Comparison of ENCODE assay signal across 22 cellular contexts in the genomic region with DNA sequence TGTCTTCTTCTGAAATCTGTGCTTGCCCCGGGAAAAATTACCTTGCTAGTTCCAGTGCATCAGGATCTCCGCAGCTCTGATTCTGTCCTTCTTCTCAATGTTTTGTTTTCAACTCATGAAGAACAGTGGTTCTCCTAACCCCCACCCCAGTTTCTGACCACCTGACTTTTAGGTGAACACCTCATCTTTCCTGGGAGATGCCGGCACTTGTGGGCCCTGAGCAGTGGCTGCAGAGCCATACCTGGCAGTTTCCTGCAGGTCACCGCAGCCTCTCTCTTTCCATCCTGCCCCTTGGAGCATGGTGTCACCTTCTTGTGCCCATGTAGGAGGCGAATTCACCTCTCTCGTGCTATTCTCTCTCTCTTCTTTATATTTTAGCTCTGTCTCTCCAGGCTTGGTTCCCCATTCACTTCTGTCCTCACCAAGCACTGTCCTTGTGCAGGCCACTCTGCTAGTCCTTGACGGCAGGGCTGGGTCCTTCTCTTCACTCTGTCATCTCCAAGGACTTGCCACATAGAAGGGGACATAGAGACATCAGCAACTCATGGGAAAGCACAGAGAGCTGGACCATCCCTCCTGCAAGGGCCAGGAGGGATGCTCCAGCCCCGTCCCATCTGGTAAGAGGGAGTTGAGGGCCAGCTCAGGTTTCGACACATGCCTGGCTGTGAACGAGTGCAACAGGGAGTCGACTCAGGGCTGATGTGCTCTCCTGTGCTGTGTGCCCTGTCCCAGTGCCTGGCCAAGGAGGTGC. TPM values are rescaled to one million over a fixed set of nuclear protein-coding genes. Genes with fewer than 3 reads are reported as not detected.
DNase-seq lines count a peak whose midpoint lies in the region; ATAC-seq, FAIRE-seq and TF ChIP-seq lines count a peak whose summit lies in the region.
"Had no signal": no experiment of that assay in that cellular context is flagged by ENCODE, and none has a peak within 500 bp of the region (broad histone marks: within the 10 kb centered on the region; RNA-seq: fewer than 3 reads in every experiment).

No MANE protein-coding gene starts in this region.

- H3K4me3 ChIP-seq in right atrium auricular region (no peak overlapping the region), mesenchymal stem cell (ENCODE audit: insufficient read depth in 1 of 2, low read depth in 1 of 2, low read length in 2 of 2) (no peak overlapping the region), HepG2 (replicated peaks in 1 of 3; ENCODE audit: insufficient read depth in 1 of 3, low read depth in 2 of 3, low read length in 3 of 3) (no peak overlapping the region)
- H3K4me3 ChIP-seq: GM23338 had no signal

- intact Hi-C loops in Right ventricle myocardium inferior (cut with DNase I), result no loop called here
- intact Hi-C loops in HepG2 (cut with micrococcal nuclease; ENCODE audit: unreplicated experiment), result no loop called here

- no peak overlapping the region for H4K8ac ChIP-seq in mesenchymal stem cell (ENCODE audit: low read length)

- H3K79me1 ChIP-seq in mesenchymal stem cell (replicated peaks; ENCODE audit: low read length, poor library complexity, severe bottlenecking), result no peaks in the 10 kb centered on the region

- no peaks in the 10 kb centered on the region for H3K4me1 ChIP-seq in right atrium auricular region
- H3K4me1 ChIP-seq in mesenchymal stem cell (ENCODE audit: control insufficient read depth, insufficient read depth, low read depth, low read length), result peaks cover 15% of the 10 kb centered on the region
- H3K4me1 ChIP-seq in HepG2 (ENCODE audit: insufficient read depth, low read length), result no peaks in the 10 kb centered on the region

- no peak overlapping the region for H3K4me3 Mint-ChIP-seq in WTC11
- H3K4me3 Mint-ChIP-seq: CD4-positive, CD25-positive, alpha-beta regulatory T cell; GM23338; IgD-negative memory B cell had no signal

- H3K4me1 Mint-ChIP-seq in WTC11, result peaks cover 8% of the 10 kb centered on the region
- H3K4me1 Mint-ChIP-seq: CD4-positive, CD25-positive, alpha-beta regulatory T cell; CD8-positive, alpha-beta memory T cell had no signal

- POLR2A ChIA-PET in WTC11 (lab: Charles Lee) (no interaction called here), HepG2 (lab: Yijun Ruan, JAX) (no interaction called here)

- H3K36me3 Mint-ChIP-seq in WTC11, result no peaks in the 10 kb centered on the region
- H3K36me3 Mint-ChIP-seq: CD4-positive, CD25-positive, alpha-beta regulatory T cell; CD8-positive, alpha-beta memory T cell had no signal

- H4K91ac ChIP-seq in mesenchymal stem cell (ENCODE audit: low read length), result no peak overlapping the region

- H2AFZ ChIP-seq in mesenchymal stem cell (ENCODE audit: low read depth, low read length) (no peak overlapping the region), HepG2 (ENCODE audit: low read length) (no peak overlapping the region)
- H2AFZ ChIP-seq: GM23338 had no signal

- H3K9me3 ChIP-seq in right atrium auricular region (no peaks in the 10 kb centered on the region), mesenchymal stem cell (ENCODE audit: control insufficient read depth, low read length) (no peaks in the 10 kb centered on the region), HepG2 (ENCODE audit: low read length) (no peaks in the 10 kb centered on the region)

- no peak for FAIRE-seq in HepG2 (lab: Jason Lieb, UNC)
- FAIRE-seq: D721Med, G401.6, GM12891, GM18507, H54 had no signal

- H3K23ac ChIP-seq in mesenchymal stem cell (ENCODE audit: low read length in 2 of 2), result no peak overlapping the region

- peak overlapping the region; percentile 2 for H2AK5ac ChIP-seq in mesenchymal stem cell (ENCODE audit: low read length, severe bottlenecking)

- H3K27me3 Mint-ChIP-seq in WTC11 (ENCODE audit: low read depth), result no peaks in the 10 kb centered on the region
- H3K27me3 Mint-ChIP-seq: CD4-positive, CD25-positive, alpha-beta regulatory T cell had no signal

- TF ChIP-seq RAD21 in HepG2 (CRISPR knock-in tag; IDR thresholded peaks at IDR 0.05), result no peak

- H2BK15ac ChIP-seq in mesenchymal stem cell (ENCODE audit: low read depth, poor library complexity, severe bottlenecking), result no peak overlapping the region

- no peak overlapping the region for H3K18ac ChIP-seq in mesenchymal stem cell (ENCODE audit: low read depth in 1 of 2, low read length in 2 of 2)

- H3K36me3 ChIP-seq in right atrium auricular region (no peaks in the 10 kb centered on the region), mesenchymal stem cell (ENCODE audit: control insufficient read depth in 1 of 2, insufficient read depth in 2 of 2, low read depth in 1 of 2, low read length in 2 of 2) (no peaks in the 10 kb centered on the region), HepG2 (replicated peaks in 1 of 2; ENCODE audit: control insufficient read depth in 1 of 2, insufficient read depth in 2 of 2, low read length in 2 of 2) (no peaks in the 10 kb centered on the region)

- TF ChIP-seq CTCF in right atrium auricular region (IDR thresholded peaks at IDR 0.05), result no peak
- TF ChIP-seq CTCF in WTC11 (IDR thresholded peaks at IDR 0.05), result no peak
- TF ChIP-seq CTCF in HepG2 (CRISPR knock-in tag; IDR thresholded peaks at IDR 0.05), result no peak

- DNase-seq in right atrium auricular region (ENCODE audit: low spot score), result peak; percentile 28
- DNase-seq in Right ventricle myocardium inferior (ENCODE audit: missing footprints), result no peak
- DNase-seq in WTC11 (ENCODE audit: low spot score), result no peak
- no peak for DNase-seq in mesenchymal stem cell
- DNase-seq in HepG2 (ENCODE audit: low spot score), result no peak
- no peak for DNase-seq in NCI-H1105 treated with DMSO at 0.1 percent for 48 hours (lab: John Stamatoyannopoulos, UW)
- no peak for DNase-seq in hypothalamus (lab: John Stamatoyannopoulos, UW)
- DNase-seq: 8988T; C1 segment of cervical spinal cord; CD4-positive, CD25-positive, alpha-beta regulatory T cell; CD8-positive, alpha-beta memory T cell; COR-L47; HCEC 1CT had no signal

- no peak for TF ChIP-seq POLR2A in HepG2 (IDR thresholded peaks at IDR 0.05; ENCODE audit: insufficient read depth in 1 of 2, low read depth in 2 of 2, low read length in 2 of 2)

- BruUV-seq in HepG2 (replicated peaks; lab: Mats Ljungman, UMichigan), result no TSS peak

- no peak overlapping the region for H3K14ac ChIP-seq in mesenchymal stem cell (ENCODE audit: low read length in 2 of 2)

- no peak for TF ChIP-seq EP300 in HepG2 (IDR thresholded peaks at IDR 0.05; ENCODE audit: low read depth in 2 of 2, low read length in 2 of 2)
- TF ChIP-seq EP300 in HepG2 (CRISPR knock-in tag; IDR thresholded peaks at IDR 0.05; ENCODE audit: borderline replicate concordance), result no peak

- no peak overlapping the region for H3K27ac Mint-ChIP-seq in WTC11
- H3K27ac Mint-ChIP-seq: CD4-positive, CD25-positive, alpha-beta regulatory T cell; GM23338 had no signal

- in situ Hi-C loops in HepG2 (cut with HindIII; ENCODE audit: extremely low pct_ligation_motif_present, low pct_unique_long_range_greater_than_20kb), result no loop called here

- H3K9me3 Mint-ChIP-seq in WTC11, result no peaks in the 10 kb centered on the region
- H3K9me3 Mint-ChIP-seq: CD8-positive, alpha-beta memory T cell; GM23338; IgD-negative memory B cell had no signal

- no peak for ATAC-seq in Right ventricle myocardium inferior
- ATAC-seq in WTC11, result 0 out of 2 replicates have a peak, but pooled peaks have one; percentile 14
- no peak for ATAC-seq in HepG2
- no peak for ATAC-seq in GM21390 (IDR thresholded peaks at IDR 0.05; ENCODE audit: unreplicated experiment)
- ATAC-seq: GM23338 had no signal

- H3K27ac ChIP-seq in right atrium auricular region, result no peak overlapping the region
- no peak overlapping the region for H3K27ac ChIP-seq in mesenchymal stem cell (ENCODE audit: low read length, poor library complexity, severe bottlenecking)
- no peak overlapping the region for H3K27ac ChIP-seq in HepG2 (ENCODE audit: extremely low read length, insufficient read depth, low read length)
- H3K27ac ChIP-seq: HL-60 had no signal

- no peak overlapping the region for H2BK12ac ChIP-seq in mesenchymal stem cell (ENCODE audit: low read length in 2 of 2)

- H3K27me3 ChIP-seq in right atrium auricular region (no peaks in the 10 kb centered on the region), mesenchymal stem cell (ENCODE audit: control insufficient read depth in 1 of 2, insufficient read depth in 1 of 2, low read length in 2 of 2) (peaks cover 0 to 45% of the 10 kb centered on the region in 2 experiments), HepG2 (ENCODE audit: control insufficient read depth in 1 of 2, insufficient read depth in 2 of 2, low read length in 2 of 2) (peaks cover 5 to 56% of the 10 kb centered on the region in 2 experiments; a peak in 4 of 5 replicates)

- WGBS in mesenchymal stem cell, result 85% methylated on average over 11 of the region's 11 CpGs
- 41% methylated on average over 11 of the region's 11 CpGs for WGBS in HepG2 (ENCODE audit: low lambda C conversion rate)

- H4K20me1 ChIP-seq in HepG2 (ENCODE audit: insufficient read depth, low read length), result no peaks in the 10 kb centered on the region

- no peak overlapping the region for H2BK120ac ChIP-seq in mesenchymal stem cell (ENCODE audit: low read depth, low read length)

- no peak overlapping the region for H3K4ac ChIP-seq in mesenchymal stem cell (ENCODE audit: low read depth in 1 of 2, low read length in 2 of 2)

- no peaks in the 10 kb centered on the region for H3K79me2 ChIP-seq in HepG2 (ENCODE audit: insufficient read depth, low read length)

- no peak overlapping the region for H3K4me2 ChIP-seq in mesenchymal stem cell (ENCODE audit: low read length, poor library complexity, severe bottlenecking)
- no peak overlapping the region for H3K4me2 ChIP-seq in HepG2 (ENCODE audit: low read depth, low read length)
- H3K4me2 ChIP-seq: GM23338 had no signal

- H3K9ac ChIP-seq in mesenchymal stem cell (ENCODE audit: low read length) (no peak overlapping the region), HepG2 (ENCODE audit: insufficient read depth, low read depth, low read length) (no peak overlapping the region)

- CTCF ChIA-PET in WTC11 (lab: Charles Lee), result interaction anchor here (1.0 to 1.3 kb wide), 2 partner anchors 8 to 875 kb away, joined by 3 to 4 read pairs; no protein-coding TSS in a partner anchor
- CTCF ChIA-PET in HepG2 (lab: Yijun Ruan, JAX; ENCODE audit: low intra/inter-chr PET ratio, low total read pairs), result no interaction called here

- no peak overlapping the region for H2BK5ac ChIP-seq in mesenchymal stem cell (ENCODE audit: low read depth, low read length, poor library complexity, severe bottlenecking)

RNA-seq across cellular contexts. Expression of a gene that starts 59.1 kb away (rescaled TPM):
- total RNA-seq in right atrium auricular region (10 to 100 TPM; 60.1 to 75.9 TPM), Right ventricle myocardium inferior (142 TPM), WTC11 (2021) (103 to 115 TPM (median 104 TPM) in 3 replicates), HepG2 (2016; rRNA removed; fragmentation: Illumina TruSeq; extraction: Trizol) (130 and 254 TPM in 2 replicates)
- polyA plus RNA-seq in mesenchymal stem cell (2013, experiment 1 of 2), result 92.2 TPM
- 94.3 TPM for polyA plus RNA-seq in mesenchymal stem cell (2013, experiment 2 of 2)
- total RNA-seq in HepG2 (2016; cell fraction: cytosol; rRNA removed; fragmentation: Illumina TruSeq; extraction: Trizol; ENCODE audit: low read depth), result 20.7 and 26.0 TPM in 2 replicates
- total RNA-seq in HepG2 (2016; cell fraction: insoluble cytoplasmic fraction; rRNA removed; fragmentation: Illumina TruSeq; extraction: Trizol), result 128 and 254 TPM in 2 replicates
- 42.3 and 49.4 TPM in 2 replicates for total RNA-seq in HepG2 (2016; cell fraction: membrane; rRNA removed; fragmentation: Illumina TruSeq; extraction: Trizol)
- 114 and 115 TPM in 2 replicates for total RNA-seq in HepG2 (2016; cell fraction: nucleus; rRNA removed; fragmentation: Illumina TruSeq; extraction: Trizol)
- 60.9 and 81.6 TPM in 2 replicates for polyA plus RNA-seq in HepG2 (2011; rRNA removed)
- polyA plus RNA-seq in HepG2 (2011; cell fraction: cytosol; rRNA removed), result 36.8 and 56.4 TPM in 2 replicates
- polyA plus RNA-seq in HepG2 (2011; cell fraction: nucleus; rRNA removed), result 33.2 and 43.2 TPM in 2 replicates
- 87.2 and 121 TPM in 2 replicates for polyA plus RNA-seq in HepG2 (2012)
- polyA plus RNA-seq in HepG2 (2016; cell fraction: cytosol; fragmentation: Illumina TruSeq; extraction: Trizol; ENCODE audit: low read depth), result 17.5 and 20.7 TPM in 2 replicates
- polyA plus RNA-seq in HepG2 (2016; cell fraction: insoluble cytoplasmic fraction; fragmentation: Illumina TruSeq; extraction: Trizol; ENCODE audit: low read depth), result 266 and 281 TPM in 2 replicates
- polyA plus RNA-seq in HepG2 (2016; cell fraction: membrane; fragmentation: Illumina TruSeq; extraction: Trizol; ENCODE audit: low read depth), result 28.6 and 36.5 TPM in 2 replicates
- polyA plus RNA-seq in HepG2 (2016; cell fraction: nucleus; fragmentation: Illumina TruSeq; extraction: Trizol; ENCODE audit: insufficient read depth, low read depth), result 120 and 122 TPM in 2 replicates
- polyA minus RNA-seq in HepG2 (2011; rRNA and poly(A)+ RNA removed; ENCODE audit: low replicate concordance), result 15.7 and 27.0 TPM in 2 replicates
- polyA minus RNA-seq in HepG2 (2011; cell fraction: cytosol; rRNA and poly(A)+ RNA removed), result 54.9 and 60.7 TPM in 2 replicates
- polyA minus RNA-seq in HepG2 (2011; cell fraction: nucleus; rRNA and poly(A)+ RNA removed), result 109 and 119 TPM in 2 replicates
